16 cellular contexts compared by ENCODE assay signal in genomic region chr3:107600784-107601183, GRCh38.
DNase-seq lines count a peak whose midpoint lies in the region; ATAC-seq and TF ChIP-seq lines count a peak whose summit lies in the region.
"Had no signal": no experiment of that assay in that cellular context is flagged by ENCODE, and none has a peak within 500 bp of the region (broad histone marks: within the 10 kb centered on the region; RNA-seq: fewer than 3 reads in every experiment).

No MANE protein-coding gene starts in this region.

- H3K9ac ChIP-seq in OCI-LY3 (ENCODE audit: low read length), result no peak overlapping the region
- H3K9ac ChIP-seq in skeletal muscle satellite cell (ENCODE audit: low read depth, low read length), result no peak overlapping the region
- H3K9ac ChIP-seq: neural progenitor cell had no signal

- H3K27ac ChIP-seq in OCI-LY3 (ENCODE audit: low read length), result no peak overlapping the region
- H3K27ac ChIP-seq: adrenal gland, gastrocnemius medialis had no signal

- H3K4me2 ChIP-seq in OCI-LY3 (ENCODE audit: low read length), result peak overlapping the region; percentile 95
- H3K4me2 ChIP-seq in skeletal muscle satellite cell (ENCODE audit: low read length), result peak overlapping the region; percentile 89

- no peak overlapping the region for H2AFZ ChIP-seq in OCI-LY3 (ENCODE audit: low read depth, low read length)
- H2AFZ ChIP-seq: neural progenitor cell had no signal

- peaks cover 4% of the 10 kb centered on the region for H3K9me3 Mint-ChIP-seq in activated CD4-positive, alpha-beta T cell treated with anti-CD3 and anti-CD28 coated beads, Interleukin-2, amount 10 ng/mL, durations not matched to agents 24 days and 14 days
- no peaks in the 10 kb centered on the region for H3K9me3 Mint-ChIP-seq in activated naive CD4-positive, alpha-beta T cell treated with anti-CD3 and anti-CD28 coated beads for 36 hours
- H3K9me3 Mint-ChIP-seq: activated CD4-positive, alpha-beta memory T cell treated with anti-CD3 and anti-CD28 coated beads for 36 hours; dendritic cell treated with granulocyte-macrophage colony-stimulating factor and Interleukin-4, amounts not matched to agents 40 ng/mL and 50 ng/mL, for 4 days had no signal

- no peak for DNase-seq in activated CD4-positive, alpha-beta T cell treated with anti-CD3 and anti-CD28 coated beads, Interleukin-2, amount 10 ng/mL, durations not matched to agents 24 days and 14 days
- DNase-seq in activated CD4-positive, alpha-beta T cell treated with anti-CD3 and anti-CD28 coated beads, Interleukin-2, amount 50 U/mL, for 1 hour, result no peak
- DNase-seq in dermis blood vessel endothelial cell, result peak; percentile 21
- no peak for DNase-seq in OCI-M1 (lab: John Stamatoyannopoulos, UW)
- no peak for DNase-seq in activated naive CD4-positive, alpha-beta T cell treated with anti-CD3 and anti-CD28 coated beads for 36 hours
- DNase-seq: activated CD4-positive, alpha-beta memory T cell treated with anti-CD3 and anti-CD28 coated beads for 36 hours; adrenal gland; gastrocnemius medialis; NCI-H1436 treated with DMSO at 0.1 percent for 48 hours had no signal

- CTCF ChIA-PET in activated naive CD4-positive, alpha-beta T cell treated with anti-CD3 and anti-CD28 coated beads for 36 hours (lab: Charles Lee), result interaction anchor here (0.9 to 1.5 kb wide), 6 partner anchors 8 to 76 kb away, joined by 3 to 5 read pairs (median 4); no protein-coding TSS in a partner anchor

- no peak for ATAC-seq in GM18498 (IDR thresholded peaks at IDR 0.05; ENCODE audit: unreplicated experiment)
- ATAC-seq: gastrocnemius medialis, HepG2 had no signal

- H3K79me2 ChIP-seq in OCI-LY3 (ENCODE audit: low read length), result peaks cover 14% of the 10 kb centered on the region

- H3K36me3 ChIP-seq in OCI-LY3 (replicated peaks; ENCODE audit: low read depth, low read length) (peaks cover 10% of the 10 kb centered on the region), skeletal muscle satellite cell (ENCODE audit: insufficient read depth, low read length) (no peaks in the 10 kb centered on the region)
- H3K36me3 ChIP-seq: adrenal gland, gastrocnemius medialis, neural progenitor cell had no signal

- H3K27me3 ChIP-seq in OCI-LY3 (ENCODE audit: low read depth, low read length) (no peaks in the 10 kb centered on the region), skeletal muscle satellite cell (ENCODE audit: control insufficient read depth, insufficient read depth, low read length) (no peaks in the 10 kb centered on the region)
- H3K27me3 ChIP-seq: adrenal gland, gastrocnemius medialis, neural progenitor cell had no signal

- TF ChIP-seq CTCF in OCI-LY3 (IDR thresholded peaks at IDR 0.05; ENCODE audit: low read depth, low read length), result peak; percentile 25; the same call in 1 of the 2 replicates

- H3K27ac Mint-ChIP-seq in activated CD4-positive, alpha-beta T cell treated with anti-CD3 and anti-CD28 coated beads, Interleukin-2, amount 10 ng/mL, durations not matched to agents 24 days and 14 days, result no peak overlapping the region
- H3K27ac Mint-ChIP-seq in activated naive CD4-positive, alpha-beta T cell treated with anti-CD3 and anti-CD28 coated beads for 36 hours, result no peak overlapping the region
- H3K27ac Mint-ChIP-seq: activated CD4-positive, alpha-beta memory T cell treated with anti-CD3 and anti-CD28 coated beads for 36 hours; dendritic cell treated with granulocyte-macrophage colony-stimulating factor and Interleukin-4, amounts not matched to agents 40 ng/mL and 50 ng/mL, for 4 days; neural progenitor cell had no signal

- intact Hi-C loops in activated CD4-positive, alpha-beta T cell treated with anti-CD3 and anti-CD28 coated beads, Interleukin-2, amount 10 ng/mL, durations not matched to agents 24 days and 14 days (cut with micrococcal nuclease), result no loop called here
- intact Hi-C loops in activated naive CD4-positive, alpha-beta T cell treated with anti-CD3 and anti-CD28 coated beads for 36 hours (cut with micrococcal nuclease), result loop anchor here (1.0 to 10.0 kb wide), 3 partner anchors 328 to 1234 kb away; no protein-coding TSS in a partner anchor

- H3K4me3 Mint-ChIP-seq in activated CD4-positive, alpha-beta T cell treated with anti-CD3 and anti-CD28 coated beads, Interleukin-2, amount 10 ng/mL, durations not matched to agents 24 days and 14 days, result peak overlapping the region; percentile 44
- no peak overlapping the region for H3K4me3 Mint-ChIP-seq in activated naive CD4-positive, alpha-beta T cell treated with anti-CD3 and anti-CD28 coated beads for 36 hours
- H3K4me3 Mint-ChIP-seq: dendritic cell treated with granulocyte-macrophage colony-stimulating factor and Interleukin-4, amounts not matched to agents 40 ng/mL and 50 ng/mL, for 4 days; neural progenitor cell had no signal

- 0 out of 2 replicates have a peak overlapping the region, but pooled peaks have one; percentile 6 for H3K4me3 ChIP-seq in OCI-LY3 (ENCODE audit: low read length)
- H3K4me3 ChIP-seq in skeletal muscle satellite cell (ENCODE audit: low read length), result no peak overlapping the region
- H3K4me3 ChIP-seq: adrenal gland, gastrocnemius medialis, neural progenitor cell, skin epidermis had no signal

- no peaks in the 10 kb centered on the region for H3K27me3 Mint-ChIP-seq in activated CD4-positive, alpha-beta T cell treated with anti-CD3 and anti-CD28 coated beads, Interleukin-2, amount 10 ng/mL, durations not matched to agents 24 days and 14 days
- no peaks in the 10 kb centered on the region for H3K27me3 Mint-ChIP-seq in activated naive CD4-positive, alpha-beta T cell treated with anti-CD3 and anti-CD28 coated beads for 36 hours (ENCODE audit: low read depth)
- H3K27me3 Mint-ChIP-seq: activated CD4-positive, alpha-beta memory T cell treated with anti-CD3 and anti-CD28 coated beads for 36 hours; dendritic cell treated with granulocyte-macrophage colony-stimulating factor and Interleukin-4, amounts not matched to agents 40 ng/mL and 50 ng/mL, for 4 days had no signal

- H3K4me1 ChIP-seq in OCI-LY3 (ENCODE audit: low read length) (peaks cover 40% of the 10 kb centered on the region), skeletal muscle satellite cell (ENCODE audit: control insufficient read depth, insufficient read depth, low read length) (peaks cover 40% of the 10 kb centered on the region)

- peaks cover 11% of the 10 kb centered on the region for H3K36me3 Mint-ChIP-seq in activated CD4-positive, alpha-beta T cell treated with anti-CD3 and anti-CD28 coated beads, Interleukin-2, amount 10 ng/mL, durations not matched to agents 24 days and 14 days (ENCODE audit: low read depth)
- H3K36me3 Mint-ChIP-seq in activated naive CD4-positive, alpha-beta T cell treated with anti-CD3 and anti-CD28 coated beads for 36 hours (ENCODE audit: low read depth), result peaks cover 1% of the 10 kb centered on the region
- H3K36me3 Mint-ChIP-seq: activated CD4-positive, alpha-beta memory T cell treated with anti-CD3 and anti-CD28 coated beads for 36 hours had no signal

- H3K4me1 Mint-ChIP-seq in activated CD4-positive, alpha-beta T cell treated with anti-CD3 and anti-CD28 coated beads, Interleukin-2, amount 10 ng/mL, durations not matched to agents 24 days and 14 days, result peaks cover 36% of the 10 kb centered on the region
- peaks cover 48% of the 10 kb centered on the region for H3K4me1 Mint-ChIP-seq in activated naive CD4-positive, alpha-beta T cell treated with anti-CD3 and anti-CD28 coated beads for 36 hours (ENCODE audit: low read depth)

- H3K9me3 ChIP-seq in OCI-LY3 (ENCODE audit: insufficient read depth, low read length) (peaks cover 7% of the 10 kb centered on the region; the same call in 1 of the 2 replicates), skeletal muscle satellite cell (replicated peaks; ENCODE audit: low read length) (no peaks in the 10 kb centered on the region)
- H3K9me3 ChIP-seq: adrenal gland, gastrocnemius medialis had no signal

- H4K20me1 ChIP-seq in OCI-LY3 (ENCODE audit: insufficient read depth, low read length), result peaks cover 9% of the 10 kb centered on the region
